Comparison of ENCODE assay signal across 8 cellular contexts in genomic region chr6:2853372-2853765, GRCh38. TPM values are rescaled to one million over a fixed set of nuclear protein-coding genes. Genes with fewer than 3 reads are reported as not detected.
DNase-seq lines count a peak whose midpoint lies in the region; ATAC-seq and TF ChIP-seq lines count a peak whose summit lies in the region.
"Not testable (repeated sequence)": the region's sequence is repeated elsewhere in the genome, so short reads cannot be mapped to it uniquely, and the experiment has no call there.

No MANE protein-coding gene starts in this region.

- H3K27me3 Mint-ChIP-seq in activated T-helper 17 cell treated with anti-CD3 and anti-CD28 coated beads, Interleukin-2, amount 50 U/mL, for 72 hours; central memory CD8-positive, alpha-beta T cell: not testable (repeated sequence)

- peak overlapping the region; percentile 63 for H3K9ac ChIP-seq in ES-I3 (ENCODE audit: low read depth, low read length)
- not testable (repeated sequence) for H3K9ac ChIP-seq in mucosa of rectum (ENCODE audit: low read depth in 1 of 2, low read length in 2 of 2)

- not testable (repeated sequence) for H3K27me3 ChIP-seq in RWPE2 (ENCODE audit: insufficient read depth, poor library complexity, severe bottlenecking); foreskin keratinocyte; mucosa of rectum (ENCODE audit: control insufficient read depth in 2 of 2, insufficient read depth in 2 of 2, low read length in 2 of 2); transverse colon

- intact Hi-C loops in transverse colon (cut with DNase I; ENCODE audit: low total_unique reads): not testable (repeated sequence)

- peak overlapping the region; percentile 91 for H3K27ac Mint-ChIP-seq in activated T-helper 17 cell treated with anti-CD3 and anti-CD28 coated beads, Interleukin-2, amount 50 U/mL, for 72 hours
- H3K27ac Mint-ChIP-seq in central memory CD8-positive, alpha-beta T cell (ENCODE audit: low read depth): peak overlapping the region; percentile 97

- not testable (repeated sequence) for TF ChIP-seq CTCF in RWPE2 (IDR thresholded peaks at IDR 0.05; ENCODE audit: poor library complexity, severe bottlenecking); foreskin keratinocyte (conservative IDR thresholded peaks at IDR 0.05); transverse colon (IDR thresholded peaks at IDR 0.05)

- peaks cover 42% of the 10 kb centered on the region for H3K4me1 Mint-ChIP-seq in activated T-helper 17 cell treated with anti-CD3 and anti-CD28 coated beads, Interleukin-2, amount 50 U/mL, for 72 hours
- H3K4me1 Mint-ChIP-seq in central memory CD8-positive, alpha-beta T cell: peaks cover 55% of the 10 kb centered on the region

- H3K4me3 ChIP-seq in RWPE2 (ENCODE audit: severe bottlenecking); mucosa of rectum (ENCODE audit: low read length in 2 of 2); transverse colon: not testable (repeated sequence)
- peak overlapping the region; percentile 34 for H3K4me3 ChIP-seq in skeletal muscle cell (ENCODE audit: low read depth, low read length)

- H3K27ac ChIP-seq in RWPE2 (ENCODE audit: poor library complexity, severe bottlenecking): peak overlapping the region; percentile 45
- peak overlapping the region; percentile 96 for H3K27ac ChIP-seq in foreskin keratinocyte
- peak overlapping the region; percentile 16 to 56 for H3K27ac ChIP-seq in mucosa of rectum (ENCODE audit: low read depth in 2 of 2, low read length in 2 of 2)
- H3K27ac ChIP-seq in transverse colon: peak overlapping the region; percentile 49 to 63 (median 56)

- no CpG with 5 or more reads among the region's 1 CpG for WGBS in transverse colon (ENCODE audit: low coverage in 1 of 2), 2 donors

- TF ChIP-seq EP300 in transverse colon (IDR thresholded peaks at IDR 0.05; ENCODE audit: low read depth): not testable (repeated sequence)

- H3K9me3 ChIP-seq in ES-I3 (ENCODE audit: control insufficient read depth, insufficient read depth, low read length); RWPE2 (ENCODE audit: severe bottlenecking); mucosa of rectum (ENCODE audit: control insufficient read depth in 2 of 2, low read length in 2 of 2); transverse colon: not testable (repeated sequence)

- H3K4me1 ChIP-seq in ES-I3 (ENCODE audit: insufficient read depth, low read length) (peaks cover 38% of the 10 kb centered on the region), RWPE2 (ENCODE audit: insufficient read depth, poor library complexity, severe bottlenecking) (peaks cover 17% of the 10 kb centered on the region), mucosa of rectum (ENCODE audit: control insufficient read depth in 2 of 2, insufficient read depth in 2 of 2, low read length in 2 of 2) (peaks cover 19 to 21% of the 10 kb centered on the region in 2 donors), transverse colon (peaks cover 15 to 24% (median 18%) of the 10 kb centered on the region in 4 donors)
- H3K4me1 ChIP-seq in foreskin keratinocyte: not testable (repeated sequence)

- TF ChIP-seq POLR2A in transverse colon (IDR thresholded peaks at IDR 0.05): not testable (repeated sequence)

- peaks cover 15% of the 10 kb centered on the region for H3K36me3 Mint-ChIP-seq in activated T-helper 17 cell treated with anti-CD3 and anti-CD28 coated beads, Interleukin-2, amount 50 U/mL, for 72 hours (ENCODE audit: low read depth)
- peaks cover 13% of the 10 kb centered on the region for H3K36me3 Mint-ChIP-seq in central memory CD8-positive, alpha-beta T cell (ENCODE audit: insufficient read depth)

- H3K36me3 ChIP-seq in ES-I3 (ENCODE audit: insufficient read depth, low read length); RWPE2 (ENCODE audit: low read depth); mucosa of rectum (ENCODE audit: control insufficient read depth in 2 of 2, insufficient read depth in 2 of 2, low read length in 2 of 2); transverse colon: not testable (repeated sequence)

- H3K9me3 Mint-ChIP-seq in activated T-helper 17 cell treated with anti-CD3 and anti-CD28 coated beads, Interleukin-2, amount 50 U/mL, for 72 hours; central memory CD8-positive, alpha-beta T cell: not testable (repeated sequence)

- DNase-seq in RWPE2 (ENCODE audit: low spot score); central memory CD8-positive, alpha-beta T cell (ENCODE audit: low spot score in 2 of 2); foreskin keratinocyte; skeletal muscle cell (ENCODE audit: low read depth); transverse colon: not testable (repeated sequence)

- in situ Hi-C loops in transverse colon (cut with MboI; ENCODE audit: low pct_ligation_motif_present in 1 of 4, low pct_unique_long_range_greater_than_20kb in 1 of 4, low sequenced_read_pairs in 3 of 4): loop anchor here in 2 of 4 donors (10.0 kb wide), 2 partner anchors 51 to 81 kb away; partner anchors contain the start of gene SERPINB9 (in 1 of the 2)

- ATAC-seq in RWPE2 (ENCODE audit: low read depth); activated T-helper 17 cell treated with anti-CD3 and anti-CD28 coated beads, Interleukin-2, amount 50 U/mL, for 72 hours (replicated peaks); central memory CD8-positive, alpha-beta T cell (replicated peaks; ENCODE audit: extremely low read depth, poor library complexity, severe bottlenecking); foreskin keratinocyte: not testable (repeated sequence)

- H3K4me3 Mint-ChIP-seq in activated T-helper 17 cell treated with anti-CD3 and anti-CD28 coated beads, Interleukin-2, amount 50 U/mL, for 72 hours: peak overlapping the region; percentile 85
- H3K4me3 Mint-ChIP-seq in central memory CD8-positive, alpha-beta T cell: peak overlapping the region; percentile 74

RNA-seq across cellular contexts. Expression of gene SERPINB1, which starts 11.7 kb away (rescaled TPM):
- total RNA-seq in activated T-helper 17 cell treated with anti-CD3 and anti-CD28 coated beads, Interleukin-2, amount 50 U/mL, for 72 hours: 10 to 100 TPM; 33.4 to 67.8 TPM
- total RNA-seq in foreskin keratinocyte (34.2 TPM in 2 replicates), transverse colon (100 to 1,000 TPM in 2 of 4 donors, 10 to 100 TPM in 2; 22.3 to 140 (median 88.4) TPM)
- 36.5 and 40.3 TPM in 2 replicates for polyA plus RNA-seq in foreskin keratinocyte

RNA-seq across cellular contexts. Expression of gene SERPINB9, which starts 49.7 kb away (rescaled TPM):
- total RNA-seq in activated T-helper 17 cell treated with anti-CD3 and anti-CD28 coated beads, Interleukin-2, amount 50 U/mL, for 72 hours: 10 to 100 TPM; 11.2 to 66.1 TPM
- 0.07 and 0.31 TPM in 2 replicates for total RNA-seq in foreskin keratinocyte
- 0.08 and 0.11 TPM in 2 replicates for polyA plus RNA-seq in foreskin keratinocyte
- 1 to 10 TPM; 1.4 to 8.7 (median 6.1) TPM for total RNA-seq in transverse colon

Comparison
In these comparisons a context has a peak if more than half of its experiments do, and no peak if none do; other contexts are left out.
1. H3K27ac ChIP-seq: peak in every context shown above with its lines; median percentile 96 in foreskin keratinocyte; 56 in transverse colon; 45 in RWPE2; 36 in mucosa of rectum.